Comparison of ENCODE assay signal across 11 cellular contexts in genomic region chr11:132941761-132942160, GRCh38.
DNase-seq lines count a peak whose midpoint lies in the region; ATAC-seq and TF ChIP-seq lines count a peak whose summit lies in the region.
"Had no signal": no experiment of that assay in that cellular context is flagged by ENCODE, and none has a peak within 500 bp of the region (broad histone marks: within the 10 kb centered on the region; RNA-seq: fewer than 3 reads in every experiment).

No MANE protein-coding gene starts in this region.

- H3K36me3 Mint-ChIP-seq in brain (no peaks in the 10 kb centered on the region), nephron (ENCODE audit: low read depth) (no peaks in the 10 kb centered on the region)

- peaks cover 19% of the 10 kb centered on the region for H3K27me3 Mint-ChIP-seq in brain
- H3K27me3 Mint-ChIP-seq in nephron (ENCODE audit: low read depth): peaks cover 47% of the 10 kb centered on the region

- TF ChIP-seq CTCF in brain (conservative IDR thresholded peaks at IDR 0.05): no peak
- TF ChIP-seq CTCF in nephron (IDR thresholded peaks at IDR 0.05; ENCODE audit: unreplicated experiment in 3 of 3): no peak

- no peak for ATAC-seq in HG03135 (IDR thresholded peaks at IDR 0.05; ENCODE audit: unreplicated experiment)
- ATAC-seq: HCT116 had no signal

- DNase-seq in G401 (ENCODE audit: low spot score) (peak; percentile 77), NCI-H82 (lab: John Stamatoyannopoulos, UW) (no peak), NCI-H1436 treated with DMSO at 0.1 percent for 48 hours (lab: John Stamatoyannopoulos, UW) (no peak)
- DNase-seq: CD4-positive, alpha-beta T cell; DMS79 had no signal

- H3K4me1 Mint-ChIP-seq in brain: peaks cover 70% of the 10 kb centered on the region
- H3K4me1 Mint-ChIP-seq in nephron: peaks cover 48% of the 10 kb centered on the region

- H3K27ac Mint-ChIP-seq in brain (peak overlapping the region in 4 of 5 experiments; percentile 22 to 90 (median 62)), nephron (peak overlapping the region; percentile 36 to 85 (median 65))
- H3K27ac Mint-ChIP-seq: B cell; CD4-positive, alpha-beta T cell had no signal

- H3K4me3 Mint-ChIP-seq in brain: peak overlapping the region in 4 of 5 experiments; percentile 86 to 90 (median 88)
- peak overlapping the region; percentile 87 to 93 (median 90) for H3K4me3 Mint-ChIP-seq in nephron
- H3K4me3 Mint-ChIP-seq: B cell; CD4-positive, alpha-beta T cell had no signal

- in situ Hi-C loops in G401 (cut with HindIII; ENCODE audit: low sequenced_read_pairs): no loop called here

- peak overlapping the region; percentile 34 for H3K27ac ChIP-seq in temporal lobe (ENCODE audit: low read depth, low read length)

- H3K9me3 Mint-ChIP-seq in brain: peaks cover 0 to 3% (median 0%) of the 10 kb centered on the region in 5 experiments
- H3K9me3 Mint-ChIP-seq in nephron: no peaks in the 10 kb centered on the region
- H3K9me3 Mint-ChIP-seq: CD4-positive, alpha-beta T cell had no signal
